25 cellular contexts compared by ENCODE assay signal in the genomic region with DNA sequence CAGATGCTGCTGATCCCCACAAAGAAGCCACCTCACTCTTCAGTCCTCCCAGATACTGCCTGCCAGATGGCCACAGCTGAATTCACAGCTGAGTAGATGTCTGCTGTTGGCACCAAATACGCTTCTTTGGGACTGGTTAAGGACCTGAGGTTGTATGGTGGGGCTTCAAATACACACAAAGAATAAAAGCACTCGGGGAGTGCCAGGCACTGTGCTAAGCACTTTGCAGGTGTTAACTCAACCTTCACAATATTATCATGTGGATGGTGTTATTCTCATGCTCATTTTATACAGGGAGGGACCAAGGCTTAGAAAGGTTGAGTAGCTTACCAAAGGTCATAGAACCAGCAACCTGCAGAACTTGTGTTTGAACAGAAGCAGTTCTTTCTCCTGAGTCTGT.
"Had no signal": no experiment of that assay in that cellular context is flagged by ENCODE, and none has a peak within 500 bp of the region (broad histone marks: within the 10 kb centered on the region; RNA-seq: fewer than 3 reads in every experiment).

No MANE protein-coding gene starts in this region.

- H3K4me1 ChIP-seq: breast epithelium, Peyer's patch, SJCRH30 had no signal

- H3K36me3 ChIP-seq: breast epithelium, Peyer's patch, SJCRH30 had no signal

- H3K27ac Mint-ChIP-seq: activated CD8-positive, alpha-beta T cell treated with anti-CD3 and anti-CD28 coated beads, Interleukin-2, amount 10 ng/mL, durations not matched to agents 7 days and 5 days; activated naive CD4-positive, alpha-beta T cell treated with anti-CD3 and anti-CD28 coated beads, Interleukin-2, amount 50 U/mL, for 24 hours had no signal

- H3K27me3 ChIP-seq: breast epithelium, Peyer's patch, SJCRH30 had no signal

- H3K4me3 Mint-ChIP-seq: activated CD8-positive, alpha-beta T cell treated with anti-CD3 and anti-CD28 coated beads, Interleukin-2, amount 10 ng/mL, durations not matched to agents 7 days and 5 days; activated naive CD4-positive, alpha-beta T cell treated with anti-CD3 and anti-CD28 coated beads, Interleukin-2, amount 50 U/mL, for 24 hours had no signal

- H3K27me3 Mint-ChIP-seq: activated naive CD4-positive, alpha-beta T cell treated with anti-CD3 and anti-CD28 coated beads, Interleukin-2, amount 50 U/mL, for 24 hours had no signal

- ATAC-seq: activated CD4-positive, CD25-positive, alpha-beta regulatory T cell treated with anti-CD3 and anti-CD28 coated beads, Interleukin-2, amount 50 U/mL, for 24 hours; activated CD8-positive, alpha-beta T cell treated with anti-CD3 and anti-CD28 coated beads, Interleukin-2, amount 10 ng/mL, durations not matched to agents 7 days and 5 days had no signal

- H3K9me3 ChIP-seq: breast epithelium, Peyer's patch, SJCRH30, SK-N-SH had no signal

- DNase-seq: activated CD4-positive, alpha-beta T cell treated with anti-CD3 and anti-CD28 coated beads for 4 hours; activated CD4-positive, alpha-beta T cell treated with anti-CD3 and anti-CD28 coated beads, Interleukin-2, amount 50 U/mL, for 4 hours; activated CD8-positive, alpha-beta memory T cell treated with anti-CD3 and anti-CD28 coated beads, Interleukin-2, amount 50 U/mL, for 48 hours; activated CD8-positive, alpha-beta T cell treated with anti-CD3 and anti-CD28 coated beads, Interleukin-2, amount 10 ng/mL, durations not matched to agents 7 days and 5 days; activated effector memory CD4-positive, alpha-beta T cell treated with Interleukin-2 at 50 U/mL for 16 hours; activated naive CD4-positive, alpha-beta T cell; activated T-cell treated with anti-CD3 and anti-CD28 coated beads, Interleukin-2, amount 50 U/mL, for 1 hour; aorta; central memory CD4-positive, alpha-beta T cell; NCI-H1092; NCI-H1417 treated with DMSO at 0.1 percent for 48 hours; NCI-H187; NCI-H345; NCI-H526; Peyer's patch; Right ventricle myocardium superior; SJCRH30; SK-N-SH; T-helper 1 cell had no signal

- H3K4me1 Mint-ChIP-seq: activated naive CD4-positive, alpha-beta T cell treated with anti-CD3 and anti-CD28 coated beads, Interleukin-2, amount 50 U/mL, for 24 hours had no signal

- H3K4me3 ChIP-seq: breast epithelium, Peyer's patch, SJCRH30 had no signal

- H3K27ac ChIP-seq: breast epithelium, KMS-11, Peyer's patch, RWPE1, SJCRH30, VCaP had no signal

- H3K36me3 Mint-ChIP-seq: activated naive CD4-positive, alpha-beta T cell treated with anti-CD3 and anti-CD28 coated beads, Interleukin-2, amount 50 U/mL, for 24 hours had no signal
